ENCODE assay signal across 18 cellular contexts in genomic region chr6:15404700-15404980, GRCh38.
DNase-seq lines count a peak whose midpoint lies in the region; TF ChIP-seq lines count a peak whose summit lies in the region.
"Had no signal": no experiment of that assay in that cellular context is flagged by ENCODE, and none has a peak within 500 bp of the region (broad histone marks: within the 10 kb centered on the region; RNA-seq: fewer than 3 reads in every experiment).

No MANE protein-coding gene starts in this region.

- H4K20me1 ChIP-seq in BLaER1, result peaks cover 100% of the 10 kb centered on the region
- peaks cover 3% of the 10 kb centered on the region; the same call in 1 of the 2 replicates for H4K20me1 ChIP-seq in OCI-LY7 (ENCODE audit: insufficient read depth, low read length)

- no TSS peak for BruUV-seq in OCI-LY7 (replicated peaks; lab: Mats Ljungman, UMichigan)

- H3K9me3 ChIP-seq in BLaER1 (no peaks in the 10 kb centered on the region), HEK293 (ENCODE audit: control insufficient read depth, insufficient read depth, low read depth, low read length) (no peaks in the 10 kb centered on the region), OCI-LY7 (ENCODE audit: low read length) (no peaks in the 10 kb centered on the region)
- H3K9me3 ChIP-seq: tibial nerve had no signal

- no peaks in the 10 kb centered on the region for H3K9me2 ChIP-seq in OCI-LY7 (ENCODE audit: insufficient read depth, low read length)

- TF ChIP-seq CTCF in HEK293 (tag by site-specific recombination; IDR thresholded peaks at IDR 0.05) (no peak), brain (conservative IDR thresholded peaks at IDR 0.05) (no peak), nephron (IDR thresholded peaks at IDR 0.05; ENCODE audit: unreplicated experiment in 3 of 3) (no peak), OCI-LY7 (conservative IDR thresholded peaks at IDR 0.05; ENCODE audit: low read length) (no peak)

- H3K9ac ChIP-seq in BLaER1, result peak overlapping the region; percentile 72
- H3K9ac ChIP-seq: GM23248 had no signal

- H3K27ac ChIP-seq in BLaER1 (peak overlapping the region; percentile 77; the same call in 1 of the 2 replicates), HEK293 (ENCODE audit: extremely low read depth, low read depth, low read length) (no peak overlapping the region), OCI-LY7 (ENCODE audit: low read depth, low read length, poor library complexity, severe bottlenecking) (no peak overlapping the region)
- H3K27ac ChIP-seq: cardiac muscle cell, epithelial cell of prostate, GM23248, SK-N-MC had no signal

- H3K4me2 ChIP-seq in BLaER1 (peak overlapping the region; percentile 94), OCI-LY7 (ENCODE audit: low read length) (no peak overlapping the region)

- no peaks in the 10 kb centered on the region for H3K27me3 ChIP-seq in BLaER1
- H3K27me3 ChIP-seq: cardiac muscle cell, tibial nerve had no signal

- H3K4me3 Mint-ChIP-seq in brain (peak overlapping the region; percentile 38 to 88 (median 59)), nephron (no peak overlapping the region)

- H3K4me3 ChIP-seq in BLaER1, result no peak overlapping the region
- no peak overlapping the region for H3K4me3 ChIP-seq in HEK293 (ENCODE audit: low read depth, low read length)
- no peak overlapping the region for H3K4me3 ChIP-seq in OCI-LY7 (ENCODE audit: low read depth, low read length, poor library complexity, severe bottlenecking)
- H3K4me3 ChIP-seq: cardiac muscle cell, GM23248, SK-N-MC, tibial nerve had no signal

- H3K4me1 Mint-ChIP-seq in brain (peaks cover 99% of the 10 kb centered on the region), nephron (peaks cover 69% of the 10 kb centered on the region)

- H3K9me3 Mint-ChIP-seq in brain (no peaks in the 10 kb centered on the region), nephron (no peaks in the 10 kb centered on the region)
- H3K9me3 Mint-ChIP-seq: activated B cell treated with CpG ODN at 0.5 μM for 24 hours, IgD-negative memory B cell had no signal

- H3K36me3 ChIP-seq in BLaER1 (peaks cover 8% of the 10 kb centered on the region), HEK293 (ENCODE audit: control insufficient read depth in 2 of 2, insufficient read depth in 1 of 2, low read length in 2 of 2) (no peaks in the 10 kb centered on the region), OCI-LY7 (ENCODE audit: insufficient read depth, low read length) (no peaks in the 10 kb centered on the region)
- H3K36me3 ChIP-seq: cardiac muscle cell, tibial nerve had no signal

- H2AFZ ChIP-seq in OCI-LY7 (ENCODE audit: low read length), result no peak overlapping the region
- H2AFZ ChIP-seq: GM23248 had no signal

- POLR2A ChIA-PET in HEK293 (lab: Yijun Ruan, JAX) (no interaction called here), OCI-LY7 (lab: Charles Lee) (no interaction called here)

- intact Hi-C loops in OCI-LY7 (cut with micrococcal nuclease; ENCODE audit: unreplicated experiment), result no loop called here

- H3K27me3 Mint-ChIP-seq in brain, result no peaks in the 10 kb centered on the region
- no peaks in the 10 kb centered on the region for H3K27me3 Mint-ChIP-seq in nephron (ENCODE audit: low read depth)
- H3K27me3 Mint-ChIP-seq: activated B cell treated with CpG ODN at 0.5 μM for 24 hours, IgD-negative memory B cell, progenitor cell of endocrine pancreas had no signal

- H3K4me1 ChIP-seq in BLaER1 (peaks cover 100% of the 10 kb centered on the region), HEK293 (ENCODE audit: control insufficient read depth, insufficient read depth, low read length) (peaks cover 60% of the 10 kb centered on the region), OCI-LY7 (ENCODE audit: insufficient read depth, low read length, poor library complexity, severe bottlenecking) (no peaks in the 10 kb centered on the region)

- H3K79me2 ChIP-seq in OCI-LY7 (ENCODE audit: insufficient read depth, low read depth, low read length), result no peaks in the 10 kb centered on the region

- peak overlapping the region in 4 of 5 experiments; percentile 60 to 96 (median 88) for H3K27ac Mint-ChIP-seq in brain
- H3K27ac Mint-ChIP-seq in nephron, result peak overlapping the region in 2 of 3 experiments; percentile 30 to 40
- H3K27ac Mint-ChIP-seq: progenitor cell of endocrine pancreas had no signal

- DNase-seq in NCI-H1417 (lab: John Stamatoyannopoulos, UW) (no peak), OCI-LY7 (ENCODE audit: low spot score) (no peak), NCI-H82 treated with DMSO at 0.1 percent for 48 hours (lab: John Stamatoyannopoulos, UW; ENCODE audit: unreplicated experiment) (no peak), NCI-H510A treated with DMSO at 0.1 percent for 48 hours (lab: John Stamatoyannopoulos, UW) (no peak)
- DNase-seq: activated B cell treated with CpG ODN at 0.5 μM for 24 hours, GM23248, kidney, NCI-H446 treated with DMSO at 0.1 percent for 48 hours had no signal

- CTCF ChIA-PET in HEK293 (lab: Yijun Ruan, JAX) (interaction anchor here (0.6 to 1.7 kb wide), 5 partner anchors 9 to 1153 kb away, joined by 3 to 5 read pairs (median 4); no protein-coding TSS in a partner anchor), OCI-LY7 (lab: Charles Lee; ENCODE audit: unreplicated experiment) (interaction anchor here (1.0 kb wide), 1 partner anchor 9 kb away, joined by 3 read pairs; no protein-coding TSS in a partner anchor)

- peaks cover 3% of the 10 kb centered on the region for H3K36me3 Mint-ChIP-seq in brain
- H3K36me3 Mint-ChIP-seq in nephron (ENCODE audit: low read depth), result no peaks in the 10 kb centered on the region

TF ChIP-seq in HEK293, 187 proteins besides CTCF, POLR2A, EP300 and RAD21:
- TF ChIP-seq ZBTB7A (tag by site-specific recombination; IDR thresholded peaks at IDR 0.05; ENCODE audit: low read depth), result no peak
- TF ChIP-seq ZNF335 (tag by site-specific recombination; conservative IDR thresholded peaks at IDR 0.05), result 0 out of 2 replicates have a peak, but pooled peaks have one; percentile 24

Comparison
In these comparisons a context has a peak if more than half of its experiments do, and no peak if none do; other contexts are left out.
1. H3K4me3 Mint-ChIP-seq: peak in brain (5 of 5); none in nephron (0 of 3).